In the genomic region with DNA sequence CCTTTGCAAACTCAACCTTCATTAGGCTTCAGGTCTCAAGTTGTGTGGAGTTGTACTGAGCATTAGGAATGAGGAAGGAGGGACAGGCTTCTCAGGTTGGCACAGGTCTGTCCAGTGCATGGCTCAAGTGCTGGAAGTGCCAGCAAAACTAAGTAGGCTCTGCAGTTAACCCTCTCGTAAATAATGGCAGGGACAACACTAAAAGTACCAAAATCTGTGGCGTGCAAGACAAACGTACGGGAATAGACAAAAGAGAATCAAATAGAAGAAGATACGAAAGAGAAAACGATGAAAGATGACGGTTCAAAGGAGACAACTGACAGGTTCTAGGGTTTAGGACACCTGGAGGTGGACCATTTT, we compare ENCODE assay signal across 8 cellular contexts. TPM values are rescaled to one million over a fixed set of nuclear protein-coding genes. Genes with fewer than 3 reads are reported as not detected.
DNase-seq lines count a peak whose midpoint lies in the region; ATAC-seq and TF ChIP-seq lines count a peak whose summit lies in the region.

No MANE protein-coding gene starts in this region.

- TF ChIP-seq CTCF in BJ (IDR thresholded peaks at IDR 0.05; ENCODE audit: insufficient read depth, low read depth, low read length) (no peak), VCaP (conservative IDR thresholded peaks at IDR 0.05) (no peak), foreskin keratinocyte (conservative IDR thresholded peaks at IDR 0.05) (no peak), progenitor cell of endocrine pancreas (IDR thresholded peaks at IDR 0.05; ENCODE audit: unreplicated experiment) (no peak)

- peaks cover 12% of the 10 kb centered on the region for H3K4me1 ChIP-seq in foreskin keratinocyte

- peaks cover 3% of the 10 kb centered on the region for H3K36me3 Mint-ChIP-seq in progenitor cell of endocrine pancreas (ENCODE audit: insufficient read depth)

- ATAC-seq in GM21825 (IDR thresholded peaks at IDR 0.05; ENCODE audit: unreplicated experiment) (peak; percentile 7), foreskin keratinocyte (peak; percentile 6), GM18867 (IDR thresholded peaks at IDR 0.05; ENCODE audit: unreplicated experiment) (no peak)

- no peaks in the 10 kb centered on the region for H3K27me3 Mint-ChIP-seq in progenitor cell of endocrine pancreas

- peaks cover 11% of the 10 kb centered on the region for H3K4me1 Mint-ChIP-seq in progenitor cell of endocrine pancreas (ENCODE audit: low read depth)

- H3K27ac ChIP-seq in VCaP (peak overlapping the region; percentile 93), foreskin keratinocyte (peak overlapping the region; percentile 98)

- no peaks in the 10 kb centered on the region for H3K36me3 ChIP-seq in BJ (ENCODE audit: control insufficient read depth, insufficient read depth, low read length)

- H3K9me3 Mint-ChIP-seq in progenitor cell of endocrine pancreas (ENCODE audit: low read depth), result no peaks in the 10 kb centered on the region

- peak overlapping the region; percentile 79 for H3K4me3 Mint-ChIP-seq in progenitor cell of endocrine pancreas (ENCODE audit: low read depth)

- H3K27me3 ChIP-seq in BJ (ENCODE audit: control insufficient read depth, insufficient read depth, low read length), result no peaks in the 10 kb centered on the region
- H3K27me3 ChIP-seq in foreskin keratinocyte, result no peaks in the 10 kb centered on the region

- peak overlapping the region; percentile 99 for H3K27ac Mint-ChIP-seq in progenitor cell of endocrine pancreas

- CTCF ChIA-PET in BJ (lab: Yijun Ruan, JAX), result no interaction called here

- H3K4me3 ChIP-seq in BJ (ENCODE audit: low read depth, low read length), result peak overlapping the region; percentile 62

- POLR2A ChIA-PET in BJ (lab: Charles Lee), result interaction anchor here (1.0 kb wide), 1 partner anchor 206 kb away, joined by 6 read pairs; no protein-coding TSS in a partner anchor

- DNase-seq in BJ (ENCODE audit: low read depth) (no peak), foreskin keratinocyte (no peak), progenitor cell of endocrine pancreas (ENCODE audit: low spot score, unreplicated experiment) (no peak), NCI-H1092 (lab: John Stamatoyannopoulos, UW) (no peak)
- no peak for DNase-seq in stimulated activated CD4-positive, alpha-beta T cell treated with anti-CD3 and anti-CD28 coated beads, Interleukin-15, amount 100 ng/mL, for 24 hours

RNA-seq across cellular contexts. Expression of a gene that starts 0.6 kb away (rescaled TPM):
- polyA plus RNA-seq in BJ (2011; rRNA removed), result 16.0 and 21.4 TPM in 2 replicates
- 10.0 and 10.2 TPM in 2 replicates for polyA minus RNA-seq in BJ (2011; rRNA and poly(A)+ RNA removed)
- total RNA-seq in foreskin keratinocyte, result 13.8 and 14.1 TPM in 2 replicates
- polyA plus RNA-seq in foreskin keratinocyte, result 6.3 and 6.8 TPM in 2 replicates
- 22.8 and 22.9 TPM in 2 replicates for total RNA-seq in progenitor cell of endocrine pancreas

RNA-seq across cellular contexts. Expression of a gene that starts 5.5 kb away (rescaled TPM):
- 5.8 and 11.8 TPM in 2 replicates for polyA plus RNA-seq in BJ (2011; rRNA removed)
- 6.1 and 10.9 TPM in 2 replicates for polyA minus RNA-seq in BJ (2011; rRNA and poly(A)+ RNA removed)
- total RNA-seq in foreskin keratinocyte, result 33.5 and 48.7 TPM in 2 replicates
- 21.3 and 28.5 TPM in 2 replicates for polyA plus RNA-seq in foreskin keratinocyte
- 152 and 154 TPM in 2 replicates for total RNA-seq in progenitor cell of endocrine pancreas

RNA-seq across cellular contexts. Expression of a gene that starts 55.4 kb away (rescaled TPM):
- polyA plus RNA-seq in BJ (2011; rRNA removed) (5.9 and 11.8 TPM in 2 replicates), foreskin keratinocyte (17.2 and 20.5 TPM in 2 replicates)
- polyA minus RNA-seq in BJ (2011; rRNA and poly(A)+ RNA removed), result 3.9 and 4.8 TPM in 2 replicates
- total RNA-seq in foreskin keratinocyte (18.3 and 20.5 TPM in 2 replicates), progenitor cell of endocrine pancreas (23.7 and 24.3 TPM in 2 replicates)
